15 cellular contexts compared by ENCODE assay signal in the genomic region with DNA sequence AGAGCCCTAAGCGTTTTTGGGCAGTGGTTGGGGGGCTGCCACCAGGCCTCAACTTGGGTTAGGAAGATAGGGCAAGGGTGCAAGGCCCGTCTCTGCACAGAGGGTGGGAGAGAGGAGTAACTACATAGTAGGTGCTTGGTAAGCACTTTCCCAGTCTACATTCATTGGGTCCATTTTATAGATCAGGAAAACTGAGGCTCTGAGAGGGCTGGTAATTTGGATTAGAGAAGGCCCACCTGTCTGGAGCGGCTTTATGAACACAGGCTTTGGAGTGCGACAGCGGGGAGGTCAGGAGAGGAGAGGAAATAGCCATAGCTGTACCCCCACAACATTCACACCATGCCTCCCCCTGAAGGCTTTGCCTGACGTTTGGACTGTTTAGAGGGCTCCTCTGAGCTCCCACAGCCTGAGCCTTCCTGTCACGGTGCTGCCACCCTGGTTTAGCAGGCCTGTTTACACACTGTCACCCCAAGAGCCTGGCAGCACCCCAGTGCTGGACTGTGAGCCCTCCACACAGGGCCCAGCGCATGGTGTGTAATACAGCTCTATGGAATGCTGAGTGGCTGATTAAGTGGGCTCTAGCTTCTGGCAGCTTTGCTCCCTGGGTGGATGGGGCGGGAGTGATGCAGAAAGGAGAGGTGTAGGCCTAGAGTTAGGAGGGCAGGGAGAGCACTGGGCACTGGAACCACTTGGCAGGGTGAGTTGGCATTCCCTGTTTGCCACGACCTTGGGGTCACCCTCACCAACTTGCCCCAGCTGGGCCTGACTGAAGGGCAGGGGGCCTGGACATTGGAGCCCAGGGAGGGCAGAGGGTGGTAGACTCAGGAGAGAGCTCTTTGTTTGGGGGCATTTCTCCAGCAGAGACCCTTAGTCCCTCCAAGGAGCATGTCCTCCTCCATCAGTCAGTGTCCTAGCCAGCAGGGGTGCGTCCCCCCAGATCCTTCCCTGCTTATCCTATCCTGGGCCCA.
DNase-seq lines count a peak whose midpoint lies in the region; ATAC-seq and TF ChIP-seq lines count a peak whose summit lies in the region.
"Had no signal": no experiment of that assay in that cellular context is flagged by ENCODE, and none has a peak within 500 bp of the region (broad histone marks: within the 10 kb centered on the region; RNA-seq: fewer than 3 reads in every experiment).

No MANE protein-coding gene starts in this region.

- DNase-seq in activated T-cell treated with anti-CD3 and anti-CD28 coated beads, Interleukin-2, amount 50 U/mL, for 24 hours: no peak
- no peak for DNase-seq in activated T-cell treated with anti-CD3 and anti-CD28 coated beads, Interleukin-2, amount 50 U/mL, for 72 hours
- no peak for DNase-seq in activated CD8-positive, alpha-beta T cell treated with anti-CD3 and anti-CD28 coated beads for 36 hours
- no peak for DNase-seq in stimulated activated naive CD8-positive, alpha-beta T cell treated with anti-CD3 and anti-CD28 coated beads, Interleukin-15, amount 100 ng/mL, for 72 hours
- DNase-seq in superior temporal gyrus (ENCODE audit: extremely low spot score): no peak
- DNase-seq: activated T-cell treated with anti-CD3 and anti-CD28 coated beads, Interleukin-2, amount 50 U/mL, for 4 hours; amniotic stem cell; Kasumi-1; NCI-H187; NCI-H82; uterus had no signal

- no peaks in the 10 kb centered on the region for H3K27me3 ChIP-seq in layer of hippocampus (ENCODE audit: control insufficient read depth, insufficient read depth, low read length)
- H3K27me3 ChIP-seq: uterus had no signal

- intact Hi-C loops in activated CD8-positive, alpha-beta T cell treated with anti-CD3 and anti-CD28 coated beads for 36 hours (cut with micrococcal nuclease): no loop called here

- H3K4me3 Mint-ChIP-seq in activated T-cell treated with anti-CD3 and anti-CD28 coated beads, Interleukin-2, amount 50 U/mL, for 24 hours: no peak overlapping the region
- no peak overlapping the region for H3K4me3 Mint-ChIP-seq in activated T-cell treated with anti-CD3 and anti-CD28 coated beads, Interleukin-2, amount 50 U/mL, for 72 hours
- no peak overlapping the region for H3K4me3 Mint-ChIP-seq in activated CD8-positive, alpha-beta T cell treated with anti-CD3 and anti-CD28 coated beads for 36 hours
- peak overlapping the region in 1 of 2 donors; percentile 51 for H3K4me3 Mint-ChIP-seq in stimulated activated naive CD8-positive, alpha-beta T cell treated with anti-CD3 and anti-CD28 coated beads, Interleukin-15, amount 100 ng/mL, for 72 hours
- H3K4me3 Mint-ChIP-seq: T-helper 1 cell treated with Interleukin-12 subunit alpha and Interleukin-12 subunit beta and Interleukin-4 antibody, amounts not matched to agents 30 μg/mL and 1 μg/mL, for 36 hours had no signal

- no peaks in the 10 kb centered on the region for H3K27me3 Mint-ChIP-seq in activated T-cell treated with anti-CD3 and anti-CD28 coated beads, Interleukin-2, amount 50 U/mL, for 24 hours
- H3K27me3 Mint-ChIP-seq in activated T-cell treated with anti-CD3 and anti-CD28 coated beads, Interleukin-2, amount 50 U/mL, for 72 hours (ENCODE audit: low read depth): no peaks in the 10 kb centered on the region
- no peaks in the 10 kb centered on the region for H3K27me3 Mint-ChIP-seq in activated CD8-positive, alpha-beta T cell treated with anti-CD3 and anti-CD28 coated beads for 36 hours
- H3K27me3 Mint-ChIP-seq in stimulated activated naive CD8-positive, alpha-beta T cell treated with anti-CD3 and anti-CD28 coated beads, Interleukin-15, amount 100 ng/mL, for 72 hours: no peaks in the 10 kb centered on the region

- no peaks in the 10 kb centered on the region for H3K9me3 Mint-ChIP-seq in activated T-cell treated with anti-CD3 and anti-CD28 coated beads, Interleukin-2, amount 50 U/mL, for 24 hours
- H3K9me3 Mint-ChIP-seq in activated T-cell treated with anti-CD3 and anti-CD28 coated beads, Interleukin-2, amount 50 U/mL, for 72 hours: no peaks in the 10 kb centered on the region
- no peaks in the 10 kb centered on the region for H3K9me3 Mint-ChIP-seq in activated CD8-positive, alpha-beta T cell treated with anti-CD3 and anti-CD28 coated beads for 36 hours
- H3K9me3 Mint-ChIP-seq in stimulated activated naive CD8-positive, alpha-beta T cell treated with anti-CD3 and anti-CD28 coated beads, Interleukin-15, amount 100 ng/mL, for 72 hours: no peaks in the 10 kb centered on the region
- H3K9me3 Mint-ChIP-seq: activated T-cell treated with anti-CD3 and anti-CD28 coated beads, Interleukin-2, amount 50 U/mL, for 4 hours; T-helper 1 cell treated with Interleukin-12 subunit alpha and Interleukin-12 subunit beta and Interleukin-4 antibody, amounts not matched to agents 30 μg/mL and 1 μg/mL, for 36 hours had no signal

- H3K27ac Mint-ChIP-seq in activated T-cell treated with anti-CD3 and anti-CD28 coated beads, Interleukin-2, amount 50 U/mL, for 24 hours: peak overlapping the region; percentile 63
- H3K27ac Mint-ChIP-seq in activated T-cell treated with anti-CD3 and anti-CD28 coated beads, Interleukin-2, amount 50 U/mL, for 72 hours: no peak overlapping the region
- H3K27ac Mint-ChIP-seq in activated CD8-positive, alpha-beta T cell treated with anti-CD3 and anti-CD28 coated beads for 36 hours: peak overlapping the region; percentile 16
- H3K27ac Mint-ChIP-seq in stimulated activated naive CD8-positive, alpha-beta T cell treated with anti-CD3 and anti-CD28 coated beads, Interleukin-15, amount 100 ng/mL, for 72 hours: peak overlapping the region; percentile 33 to 34
- H3K27ac Mint-ChIP-seq: T-helper 1 cell treated with Interleukin-12 subunit alpha and Interleukin-12 subunit beta and Interleukin-4 antibody, amounts not matched to agents 30 μg/mL and 1 μg/mL, for 36 hours had no signal

- POLR2A ChIA-PET in activated CD8-positive, alpha-beta T cell treated with anti-CD3 and anti-CD28 coated beads for 36 hours (lab: Charles Lee): interaction anchor here (0.8 to 1.9 kb wide), 3 partner anchors 9 to 83 kb away, joined by 3 to 4 read pairs (median 3); no protein-coding TSS in a partner anchor

- CTCF ChIA-PET in activated CD8-positive, alpha-beta T cell treated with anti-CD3 and anti-CD28 coated beads for 36 hours (lab: Charles Lee): no interaction called here

- no peak for TF ChIP-seq CTCF in activated CD8-positive, alpha-beta T cell treated with anti-CD3 and anti-CD28 coated beads for 36 hours (IDR thresholded peaks at IDR 0.05)

- H3K36me3 Mint-ChIP-seq in activated T-cell treated with anti-CD3 and anti-CD28 coated beads, Interleukin-2, amount 50 U/mL, for 24 hours (ENCODE audit: low read depth): peaks cover 6% of the 10 kb centered on the region
- H3K36me3 Mint-ChIP-seq in activated T-cell treated with anti-CD3 and anti-CD28 coated beads, Interleukin-2, amount 50 U/mL, for 72 hours (ENCODE audit: insufficient read depth in 2 of 2): no peaks in the 10 kb centered on the region
- peaks cover 3% of the 10 kb centered on the region for H3K36me3 Mint-ChIP-seq in activated CD8-positive, alpha-beta T cell treated with anti-CD3 and anti-CD28 coated beads for 36 hours (ENCODE audit: low read depth)

- peaks cover 73% of the 10 kb centered on the region for H3K4me1 Mint-ChIP-seq in activated T-cell treated with anti-CD3 and anti-CD28 coated beads, Interleukin-2, amount 50 U/mL, for 24 hours (ENCODE audit: low read depth)
- peaks cover 64% of the 10 kb centered on the region for H3K4me1 Mint-ChIP-seq in activated T-cell treated with anti-CD3 and anti-CD28 coated beads, Interleukin-2, amount 50 U/mL, for 72 hours (ENCODE audit: low read depth)
- peaks cover 62% of the 10 kb centered on the region for H3K4me1 Mint-ChIP-seq in activated CD8-positive, alpha-beta T cell treated with anti-CD3 and anti-CD28 coated beads for 36 hours (ENCODE audit: low read depth)
- peaks cover 95% of the 10 kb centered on the region for H3K4me1 Mint-ChIP-seq in stimulated activated naive CD8-positive, alpha-beta T cell treated with anti-CD3 and anti-CD28 coated beads, Interleukin-15, amount 100 ng/mL, for 72 hours

- no peak for ATAC-seq in activated T-cell treated with anti-CD3 and anti-CD28 coated beads, Interleukin-2, amount 50 U/mL, for 72 hours (replicated peaks in 1 of 2)
- no peak for ATAC-seq in activated CD8-positive, alpha-beta T cell treated with anti-CD3 and anti-CD28 coated beads for 36 hours
- ATAC-seq in stimulated activated naive CD8-positive, alpha-beta T cell treated with anti-CD3 and anti-CD28 coated beads, Interleukin-15, amount 100 ng/mL, for 72 hours: no peak
- ATAC-seq in GM18870 (IDR thresholded peaks at IDR 0.05; ENCODE audit: unreplicated experiment) (no peak), HG03196 (IDR thresholded peaks at IDR 0.05; ENCODE audit: unreplicated experiment) (no peak)
- ATAC-seq: activated T-cell treated with anti-CD3 and anti-CD28 coated beads, Interleukin-2, amount 50 U/mL, for 4 hours had no signal

- peak overlapping the region; percentile 21 for H3K27ac ChIP-seq in layer of hippocampus (ENCODE audit: low read depth, low read length)
- H3K27ac ChIP-seq: uterus had no signal
